Comparison of ENCODE assay signal across 1 cellular context in the genomic region with DNA sequence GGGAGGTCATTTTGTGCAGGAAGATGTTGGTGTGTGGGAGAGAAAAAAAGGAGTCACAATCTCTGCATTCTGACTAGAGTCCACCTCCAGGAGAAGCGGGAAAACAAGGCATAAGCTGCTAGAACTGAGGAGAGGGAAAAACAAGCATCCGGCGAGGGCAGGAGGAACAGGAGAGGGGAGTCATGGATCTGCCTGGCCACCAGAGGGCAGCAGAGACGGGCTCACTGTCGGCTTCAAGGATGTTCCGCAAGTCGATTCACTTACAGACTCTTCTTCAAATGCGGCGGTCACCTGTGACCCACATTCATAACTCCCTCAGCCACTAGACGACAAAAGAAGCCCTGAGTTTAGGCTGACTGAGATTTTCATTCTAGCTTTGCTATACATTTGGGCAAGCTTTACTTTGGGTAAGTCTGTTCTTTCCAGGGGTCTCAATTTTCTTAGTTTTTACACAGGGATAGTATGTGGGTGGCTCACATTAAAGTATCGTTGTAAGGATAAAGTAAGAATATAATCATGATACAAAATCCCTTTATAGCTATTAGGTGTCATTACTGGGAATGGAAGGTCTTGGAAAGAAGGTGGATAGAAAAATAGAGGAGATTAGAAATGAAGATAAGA.
A peak's percentile ranks its signal among the peaks of the same experiment; 100 is the strongest.
TF ChIP-seq lines count a peak whose summit lies in the region.

No MANE protein-coding gene starts in this region.

TF ChIP-seq in HepG2, 621 proteins besides CTCF, POLR2A, EP300 and RAD21 (continued from another document):
- TF ChIP-seq MEIS1 (CRISPR knock-in tag; IDR thresholded peaks at IDR 0.05; ENCODE audit: borderline replicate concordance) (no peak), FOXP1 (IDR thresholded peaks at IDR 0.05) (no peak), FOXP1 (CRISPR knock-in tag; IDR thresholded peaks at IDR 0.05) (no peak), KDM4B (CRISPR knock-in tag; IDR thresholded peaks at IDR 0.05) (no peak), ZNF652 (CRISPR knock-in tag; IDR thresholded peaks at IDR 0.05; ENCODE audit: borderline replicate concordance, low read depth) (no peak), PPARG (CRISPR knock-in tag; conservative IDR thresholded peaks at IDR 0.05) (peak; percentile 33; the same call in 1 of the 2 replicates), NR2C2 (CRISPR knock-in tag; IDR thresholded peaks at IDR 0.05; ENCODE audit: borderline replicate concordance) (no peak), CBX5 (CRISPR knock-in tag; IDR thresholded peaks at IDR 0.05; ENCODE audit: borderline replicate concordance) (0 out of 2 replicates have a peak, but pooled peaks have one; percentile 40), ZSCAN31 (CRISPR knock-in tag; IDR thresholded peaks at IDR 0.05; ENCODE audit: low read depth) (no peak), ZNF30 (CRISPR knock-in tag; IDR thresholded peaks at IDR 0.05) (no peak), MBD4 (IDR thresholded peaks at IDR 0.05; ENCODE audit: borderline replicate concordance, low read length) (no peak), FOXM1 (CRISPR knock-in tag; IDR thresholded peaks at IDR 0.05) (no peak), XRCC5 (optimal IDR thresholded peaks at IDR 0.05; ENCODE audit: low read length) (peak; percentile 79), KDM5B (CRISPR knock-in tag; IDR thresholded peaks at IDR 0.05; ENCODE audit: borderline replicate concordance) (no peak), STAG1 (CRISPR knock-in tag; IDR thresholded peaks at IDR 0.05) (peak; percentile 88), DNMT3B (CRISPR knock-in tag; conservative IDR thresholded peaks at IDR 0.05) (no peak), KAT8 (CRISPR knock-in tag; IDR thresholded peaks at IDR 0.05) (peak; percentile 23; the same call in 1 of the 2 replicates), FOSL2 (CRISPR knock-in tag; IDR thresholded peaks at IDR 0.05) (peak; percentile 30; the same call in 1 of the 2 replicates), MIXL1 (CRISPR knock-in tag; IDR thresholded peaks at IDR 0.05) (0 out of 2 replicates have a peak, but pooled peaks have one; percentile 18), ETV5 (CRISPR knock-in tag; IDR thresholded peaks at IDR 0.05; ENCODE audit: borderline replicate concordance) (peak; percentile 34; the same call in 1 of the 2 replicates), ZNF24 (IDR thresholded peaks at IDR 0.05) (no peak), MAFG (CRISPR knock-in tag; IDR thresholded peaks at IDR 0.05) (no peak), ZFX (CRISPR knock-in tag; IDR thresholded peaks at IDR 0.05; ENCODE audit: low read depth) (no peak), RCOR2 (CRISPR knock-in tag; IDR thresholded peaks at IDR 0.05) (no peak), ZSCAN9 (CRISPR knock-in tag; IDR thresholded peaks at IDR 0.05; ENCODE audit: borderline replicate concordance) (0 out of 2 replicates have a peak, but pooled peaks have one; percentile 29), ZNF792 (CRISPR knock-in tag; IDR thresholded peaks at IDR 0.05) (0 out of 2 replicates have a peak, but pooled peaks have one; percentile 32), ATAD3A (CRISPR knock-in tag; IDR thresholded peaks at IDR 0.05) (no peak), ZNF629 (CRISPR knock-in tag; conservative IDR thresholded peaks at IDR 0.05) (no peak), BORCS8-MEF2B (CRISPR knock-in tag; IDR thresholded peaks at IDR 0.05) (0 out of 2 replicates have a peak, but pooled peaks have one; percentile 28), TBP (CRISPR knock-in tag; IDR thresholded peaks at IDR 0.05) (no peak), ZNF567 (CRISPR knock-in tag; IDR thresholded peaks at IDR 0.05; ENCODE audit: borderline replicate concordance) (no peak)
- TF ChIP-seq, protein P1, sequence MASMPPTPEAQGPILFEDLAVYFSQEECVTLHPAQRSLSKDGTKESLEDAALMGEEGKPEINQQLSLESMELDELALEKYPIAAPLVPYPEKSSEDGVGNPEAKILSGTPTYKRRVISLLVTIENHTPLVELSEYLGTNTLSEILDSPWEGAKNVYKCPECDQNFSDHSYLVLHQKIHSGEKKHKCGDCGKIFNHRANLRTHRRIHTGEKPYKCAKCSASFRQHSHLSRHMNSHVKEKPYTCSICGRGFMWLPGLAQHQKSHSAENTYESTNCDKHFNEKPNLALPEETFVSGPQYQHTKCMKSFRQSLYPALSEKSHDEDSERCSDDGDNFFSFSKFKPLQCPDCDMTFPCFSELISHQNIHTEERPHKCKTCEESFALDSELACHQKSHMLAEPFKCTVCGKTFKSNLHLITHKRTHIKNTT (CRISPR knock-in tag; IDR thresholded peaks at IDR 0.05), result no peak
- TF ChIP-seq, protein P2, sequence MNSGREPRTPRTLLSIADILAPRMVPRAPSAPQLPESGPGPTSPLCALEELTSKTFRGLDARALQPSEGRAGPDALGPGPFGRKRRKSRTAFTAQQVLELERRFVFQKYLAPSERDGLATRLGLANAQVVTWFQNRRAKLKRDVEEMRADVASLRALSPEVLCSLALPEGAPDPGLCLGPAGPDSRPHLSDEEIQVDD (CRISPR knock-in tag; IDR thresholded peaks at IDR 0.05; ENCODE audit: borderline replicate concordance), result 0 out of 2 replicates have a peak, but pooled peaks have one; percentile 32
- TF ChIP-seq, protein P3, sequence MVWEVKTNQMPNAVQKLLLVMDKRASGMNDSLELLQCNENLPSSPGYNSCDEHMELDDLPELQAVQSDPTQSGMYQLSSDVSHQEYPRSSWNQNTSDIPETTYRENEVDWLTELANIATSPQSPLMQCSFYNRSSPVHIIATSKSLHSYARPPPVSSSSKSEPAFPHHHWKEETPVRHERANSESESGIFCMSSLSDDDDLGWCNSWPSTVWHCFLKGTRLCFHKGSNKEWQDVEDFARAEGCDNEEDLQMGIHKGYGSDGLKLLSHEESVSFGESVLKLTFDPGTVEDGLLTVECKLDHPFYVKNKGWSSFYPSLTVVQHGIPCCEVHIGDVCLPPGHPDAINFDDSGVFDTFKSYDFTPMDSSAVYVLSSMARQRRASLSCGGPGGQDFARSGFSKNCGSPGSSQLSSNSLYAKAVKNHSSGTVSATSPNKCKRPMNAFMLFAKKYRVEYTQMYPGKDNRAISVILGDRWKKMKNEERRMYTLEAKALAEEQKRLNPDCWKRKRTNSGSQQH (CRISPR knock-in tag; IDR thresholded peaks at IDR 0.05; ENCODE audit: low read depth), result no peak
- TF ChIP-seq, protein P4, sequence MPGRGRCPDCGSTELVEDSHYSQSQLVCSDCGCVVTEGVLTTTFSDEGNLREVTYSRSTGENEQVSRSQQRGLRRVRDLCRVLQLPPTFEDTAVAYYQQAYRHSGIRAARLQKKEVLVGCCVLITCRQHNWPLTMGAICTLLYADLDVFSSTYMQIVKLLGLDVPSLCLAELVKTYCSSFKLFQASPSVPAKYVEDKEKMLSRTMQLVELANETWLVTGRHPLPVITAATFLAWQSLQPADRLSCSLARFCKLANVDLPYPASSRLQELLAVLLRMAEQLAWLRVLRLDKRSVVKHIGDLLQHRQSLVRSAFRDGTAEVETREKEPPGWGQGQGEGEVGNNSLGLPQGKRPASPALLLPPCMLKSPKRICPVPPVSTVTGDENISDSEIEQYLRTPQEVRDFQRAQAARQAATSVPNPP (CRISPR knock-in tag; IDR thresholded peaks at IDR 0.05), result no peak
- TF ChIP-seq, protein P5, sequence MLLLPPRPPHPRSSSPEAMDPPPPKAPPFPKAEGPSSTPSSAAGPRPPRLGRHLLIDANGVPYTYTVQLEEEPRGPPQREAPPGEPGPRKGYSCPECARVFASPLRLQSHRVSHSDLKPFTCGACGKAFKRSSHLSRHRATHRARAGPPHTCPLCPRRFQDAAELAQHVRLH (CRISPR knock-in tag; IDR thresholded peaks at IDR 0.05; ENCODE audit: borderline replicate concordance, low read depth), result 0 out of 2 replicates have a peak, but pooled peaks have one; percentile 18
- TF ChIP-seq, protein P6, sequence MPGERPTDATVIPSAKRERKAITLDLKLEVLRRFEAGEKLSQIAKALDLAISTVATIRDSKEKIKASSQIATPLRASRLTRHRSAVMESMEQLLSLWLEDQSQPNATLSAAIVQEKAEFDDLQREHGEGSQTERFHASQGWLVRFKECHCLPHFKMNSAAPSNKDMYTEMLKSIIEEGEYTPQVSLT (CRISPR knock-in tag; IDR thresholded peaks at IDR 0.05; ENCODE audit: borderline replicate concordance, low read depth), result no peak
- TF ChIP-seq, protein P7, sequence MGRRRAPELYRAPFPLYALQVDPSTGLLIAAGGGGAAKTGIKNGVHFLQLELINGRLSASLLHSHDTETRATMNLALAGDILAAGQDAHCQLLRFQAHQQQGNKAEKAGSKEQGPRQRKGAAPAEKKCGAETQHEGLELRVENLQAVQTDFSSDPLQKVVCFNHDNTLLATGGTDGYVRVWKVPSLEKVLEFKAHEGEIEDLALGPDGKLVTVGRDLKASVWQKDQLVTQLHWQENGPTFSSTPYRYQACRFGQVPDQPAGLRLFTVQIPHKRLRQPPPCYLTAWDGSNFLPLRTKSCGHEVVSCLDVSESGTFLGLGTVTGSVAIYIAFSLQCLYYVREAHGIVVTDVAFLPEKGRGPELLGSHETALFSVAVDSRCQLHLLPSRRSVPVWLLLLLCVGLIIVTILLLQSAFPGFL (CRISPR knock-in tag; IDR thresholded peaks at IDR 0.05), result no peak
